In the genomic region with DNA sequence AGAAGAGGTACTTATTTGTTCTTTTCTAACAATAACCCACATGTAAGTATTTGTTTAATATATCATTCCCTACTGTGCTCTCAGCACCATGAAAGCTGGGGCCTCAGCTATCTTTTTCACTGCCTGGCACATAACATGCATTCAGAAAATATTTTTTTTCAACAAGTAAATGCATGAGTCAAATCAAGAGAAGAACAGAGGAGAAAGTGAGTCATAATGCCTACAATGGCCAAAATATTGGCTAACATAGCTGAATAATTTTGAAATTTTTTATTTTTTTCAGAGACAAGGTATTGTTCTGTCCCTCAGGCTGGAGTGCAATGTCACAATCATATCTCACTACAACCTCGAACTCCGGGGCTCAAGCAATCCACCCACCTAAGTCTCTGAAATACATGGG, we compare ENCODE assay signal across 23 cellular contexts.
DNase-seq lines count a peak whose midpoint lies in the region; ATAC-seq and TF ChIP-seq lines count a peak whose summit lies in the region.
"Had no signal": no experiment of that assay in that cellular context is flagged by ENCODE, and none has a peak within 500 bp of the region (broad histone marks: within the 10 kb centered on the region; RNA-seq: fewer than 3 reads in every experiment).

No MANE protein-coding gene starts in this region.

- DNase-seq in ELR (ENCODE audit: low read depth) (peak; percentile 68), MG63 (peak; percentile 57), gastrocnemius medialis (peak in 1 of 2 donors; percentile 26), ecto neural progenitor cell (ENCODE audit: low spot score) (no peak), OCI-M2 (lab: John Stamatoyannopoulos, UW; ENCODE audit: unreplicated experiment) (no peak), islet precursor cell (no peak)
- no peak for DNase-seq in activated naive CD8-positive, alpha-beta T cell treated with anti-CD3 and anti-CD28 coated beads for 36 hours
- DNase-seq: activated CD4-positive, CD25-positive, alpha-beta regulatory T cell; amygdala; DMS 273 treated with DMSO at 0.1 percent for 48 hours; kidney; NCI-H1694 treated with DMSO at 0.1 percent for 48 hours; Right ventricle myocardium superior; stimulated activated CD4-positive, alpha-beta T cell treated with anti-CD3 and anti-CD28 coated beads, Interleukin-15, amount 100 ng/mL, for 24 hours; stimulated activated naive B cell treated with anti-CD40 and anti-IgM and Interleukin-4, amounts not matched to agents 10 μg/mL and 1 μg/mL and 100 μg/mL, for 72 hours; T-helper 2 cell had no signal

- no peaks in the 10 kb centered on the region for H3K9me3 Mint-ChIP-seq in activated naive CD8-positive, alpha-beta T cell treated with anti-CD3 and anti-CD28 coated beads for 36 hours
- H3K9me3 Mint-ChIP-seq: nephron had no signal

- H3K27me3 ChIP-seq in MG63 (no peaks in the 10 kb centered on the region), gastrocnemius medialis (no peaks in the 10 kb centered on the region)
- H3K27me3 ChIP-seq: BLaER1 treated with 17β-estradiol and CSF1 and Interleukin-3, amounts not matched to agents 10 nM and 100 nM; tibial nerve had no signal

- H3K4me3 Mint-ChIP-seq in activated naive CD8-positive, alpha-beta T cell treated with anti-CD3 and anti-CD28 coated beads for 36 hours: no peak overlapping the region
- H3K4me3 Mint-ChIP-seq: nephron; stimulated activated naive B cell treated with anti-CD40 and anti-IgM and Interleukin-4, amounts not matched to agents 10 μg/mL and 1 μg/mL and 100 μg/mL, for 72 hours had no signal

- no peaks in the 10 kb centered on the region for H3K4me1 Mint-ChIP-seq in activated naive CD8-positive, alpha-beta T cell treated with anti-CD3 and anti-CD28 coated beads for 36 hours
- H3K4me1 Mint-ChIP-seq: stimulated activated naive B cell treated with anti-CD40 and anti-IgM and Interleukin-4, amounts not matched to agents 10 μg/mL and 1 μg/mL and 100 μg/mL, for 72 hours had no signal

- no peaks in the 10 kb centered on the region for H3K27me3 Mint-ChIP-seq in activated naive CD8-positive, alpha-beta T cell treated with anti-CD3 and anti-CD28 coated beads for 36 hours
- H3K27me3 Mint-ChIP-seq: stimulated activated naive B cell treated with anti-CD40 and anti-IgM and Interleukin-4, amounts not matched to agents 10 μg/mL and 1 μg/mL and 100 μg/mL, for 72 hours had no signal

- ATAC-seq in esophagus mucosa (peak; percentile 48), gastrocnemius medialis (peak; percentile 68 to 72)
- ATAC-seq: stimulated activated naive B cell treated with anti-CD40 and anti-IgM and Interleukin-4, amounts not matched to agents 10 μg/mL and 1 μg/mL and 100 μg/mL, for 72 hours had no signal

- no peak for TF ChIP-seq POLR2A in gastrocnemius medialis (IDR thresholded peaks at IDR 0.05)

- H3K27ac ChIP-seq in gastrocnemius medialis: peak overlapping the region in 1 of 4 donors; percentile 52
- H3K27ac ChIP-seq: BLaER1 treated with 17β-estradiol and CSF1 and Interleukin-3, amounts not matched to agents 10 nM and 100 nM; prostate gland; tibial nerve had no signal

- H3K4me1 ChIP-seq in gastrocnemius medialis: no peaks in the 10 kb centered on the region
- H3K4me1 ChIP-seq: BLaER1 treated with 17β-estradiol and CSF1 and Interleukin-3, amounts not matched to agents 10 nM and 100 nM; HAP-1; prostate gland; tibial nerve had no signal

- no peak for TF ChIP-seq CTCF in gastrocnemius medialis (IDR thresholded peaks at IDR 0.05 in 4 of 5, conservative IDR thresholded peaks at IDR 0.05 in 1 of 5)

- H3K36me3 ChIP-seq in MG63 (no peaks in the 10 kb centered on the region), gastrocnemius medialis (no peaks in the 10 kb centered on the region)
- H3K36me3 ChIP-seq: BLaER1 treated with 17β-estradiol and CSF1 and Interleukin-3, amounts not matched to agents 10 nM and 100 nM; HAP-1; prostate gland; tibial nerve had no signal

- in situ Hi-C loops in gastrocnemius medialis (cut with MboI; ENCODE audit: low sequenced_read_pairs in 4 of 4): no loop called here

- H3K27ac Mint-ChIP-seq in activated naive CD8-positive, alpha-beta T cell treated with anti-CD3 and anti-CD28 coated beads for 36 hours: no peak overlapping the region
- H3K27ac Mint-ChIP-seq: stimulated activated naive B cell treated with anti-CD40 and anti-IgM and Interleukin-4, amounts not matched to agents 10 μg/mL and 1 μg/mL and 100 μg/mL, for 72 hours had no signal

- H3K9me3 ChIP-seq in MG63: peaks cover 10% of the 10 kb centered on the region
- H3K9me3 ChIP-seq in gastrocnemius medialis: no peaks in the 10 kb centered on the region
- H3K9me3 ChIP-seq: BLaER1 treated with 17β-estradiol and CSF1 and Interleukin-3, amounts not matched to agents 10 nM and 100 nM; HAP-1; prostate gland; tibial nerve had no signal

- H3K36me3 Mint-ChIP-seq in activated naive CD8-positive, alpha-beta T cell treated with anti-CD3 and anti-CD28 coated beads for 36 hours: no peaks in the 10 kb centered on the region
- H3K36me3 Mint-ChIP-seq: stimulated activated naive B cell treated with anti-CD40 and anti-IgM and Interleukin-4, amounts not matched to agents 10 μg/mL and 1 μg/mL and 100 μg/mL, for 72 hours had no signal

- no peak overlapping the region for H3K4me3 ChIP-seq in MG63
- H3K4me3 ChIP-seq in gastrocnemius medialis: no peak overlapping the region
- H3K4me3 ChIP-seq: BLaER1 treated with 17β-estradiol and CSF1 and Interleukin-3, amounts not matched to agents 10 nM and 100 nM; coronary artery; HAP-1; prostate gland; tibial nerve had no signal

- intact Hi-C loops in gastrocnemius medialis (cut with DNase I; ENCODE audit: low total_unique reads): no loop called here

Comparison
In these comparisons a context has a peak if more than half of its experiments do, and no peak if none do; other contexts are left out.
1. DNase-seq: peak in ELR (single experiment) and MG63 (single experiment); none in ecto neural progenitor cell (single experiment), OCI-M2 (single experiment), islet precursor cell (single experiment) and activated naive CD8-positive, alpha-beta T cell treated with anti-CD3 and anti-CD28 coated beads for 36 hours (single experiment).